Comparison of ENCODE assay signal across 16 cellular contexts in the genomic region with DNA sequence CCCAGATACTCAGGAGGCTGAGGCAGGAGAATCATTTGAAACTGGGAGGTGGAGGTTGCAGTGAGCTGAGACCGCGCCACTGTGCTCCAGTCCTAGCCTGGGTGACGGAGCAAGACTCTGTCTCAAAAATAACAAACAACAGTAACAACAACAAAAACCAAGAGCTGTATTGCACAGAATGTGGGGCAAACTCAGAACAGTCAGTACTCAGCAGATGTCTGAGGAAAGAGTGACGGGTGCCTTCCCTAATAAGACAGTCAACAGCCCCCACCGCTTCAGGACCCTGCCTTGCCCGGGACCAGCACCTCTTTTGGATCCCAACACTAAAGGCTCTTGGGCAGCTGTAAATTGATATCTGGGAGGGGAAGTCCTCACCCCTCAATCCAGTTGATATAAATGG. TPM values are rescaled to one million over a fixed set of nuclear protein-coding genes. Genes with fewer than 3 reads are reported as not detected.
DNase-seq lines count a peak whose midpoint lies in the region; ATAC-seq and TF ChIP-seq lines count a peak whose summit lies in the region.
"Had no signal": no experiment of that assay in that cellular context is flagged by ENCODE, and none has a peak within 500 bp of the region (broad histone marks: within the 10 kb centered on the region; RNA-seq: fewer than 3 reads in every experiment).

No MANE protein-coding gene starts in this region.

- H3K9ac ChIP-seq in fibroblast of lung (ENCODE audit: insufficient read depth, low read length) = no peak overlapping the region

- peak overlapping the region; percentile 83 for H3K27ac Mint-ChIP-seq in HFFc6

- H3K79me2 ChIP-seq in fibroblast of lung (ENCODE audit: control insufficient read depth, insufficient read depth, low read length) (no peaks in the 10 kb centered on the region), osteoblast (ENCODE audit: insufficient read depth, low read length) (no peaks in the 10 kb centered on the region)

- no peak for TF ChIP-seq POLR2A in uterus (IDR thresholded peaks at IDR 0.05)

- no peak for DNase-seq in HFFc6
- no peak for DNase-seq in fibroblast of lung (ENCODE audit: low read depth in 2 of 2)
- DNase-seq in osteoblast (ENCODE audit: insufficient read length, low spot score, missing footprints) = peak; percentile 68
- no peak for DNase-seq in uterus
- DNase-seq: AML-193, DMS79, H7, NCI-H1092 treated with DMSO at 0.1 percent for 48 hours, NCI-H2081 treated with DMSO at 0.1 percent for 48 hours, OCI-M1 had no signal

- H3K9me3 ChIP-seq in fibroblast of lung (ENCODE audit: control insufficient read depth, insufficient read depth, low read depth, low read length) = no peaks in the 10 kb centered on the region
- H3K9me3 ChIP-seq in osteoblast (ENCODE audit: low read depth, low read length) = no peaks in the 10 kb centered on the region
- H3K9me3 ChIP-seq in uterus = no peaks in the 10 kb centered on the region

- H3K27ac ChIP-seq in fibroblast of lung (ENCODE audit: insufficient read depth, low read length) (peak overlapping the region; percentile 24), osteoblast (ENCODE audit: low read depth, low read length) (no peak overlapping the region), uterus (peak overlapping the region; percentile 77 to 84)
- H3K27ac ChIP-seq: C4-2B had no signal

- no peak overlapping the region for H2AFZ ChIP-seq in fibroblast of lung (ENCODE audit: low read length)
- H2AFZ ChIP-seq in osteoblast (ENCODE audit: low read length) = peak overlapping the region; percentile 42

- intact Hi-C loops in uterus (cut with DNase I; ENCODE audit: low total_unique reads) = no loop called here

- TF ChIP-seq CTCF in HFFc6 (IDR thresholded peaks at IDR 0.05) = no peak
- no peak for TF ChIP-seq CTCF in fibroblast of lung (conservative IDR thresholded peaks at IDR 0.05 in 1 of 2, IDR thresholded peaks at IDR 0.05 in 1 of 2; ENCODE audit: low read depth in 1 of 2, low read length in 2 of 2)
- no peak for TF ChIP-seq CTCF in osteoblast (IDR thresholded peaks at IDR 0.05; ENCODE audit: extremely low read depth, low read depth, low read length)
- no peak for TF ChIP-seq CTCF in uterus (IDR thresholded peaks at IDR 0.05)

- H3K27me3 Mint-ChIP-seq in HFFc6 (ENCODE audit: insufficient read depth) = no peaks in the 10 kb centered on the region

- H3K36me3 Mint-ChIP-seq in HFFc6 (ENCODE audit: low read depth) = no peaks in the 10 kb centered on the region

- no peaks in the 10 kb centered on the region for H3K36me3 ChIP-seq in fibroblast of lung (ENCODE audit: control insufficient read depth, insufficient read depth, low read length)
- no peaks in the 10 kb centered on the region for H3K36me3 ChIP-seq in osteoblast (ENCODE audit: insufficient read depth, low read length)
- H3K36me3 ChIP-seq in uterus = no peaks in the 10 kb centered on the region

- peak overlapping the region; percentile 66 for H3K4me3 Mint-ChIP-seq in HFFc6

- H3K9me3 Mint-ChIP-seq in HFFc6 = no peaks in the 10 kb centered on the region

- H3K4me2 ChIP-seq in fibroblast of lung (ENCODE audit: extremely low read depth, insufficient read depth, low read length) = peak overlapping the region; percentile 16
- no peak overlapping the region for H3K4me2 ChIP-seq in osteoblast (ENCODE audit: insufficient read depth, low read length)

- peaks cover 66% of the 10 kb centered on the region for H3K4me1 Mint-ChIP-seq in HFFc6 (ENCODE audit: low read depth)

- H3K27me3 ChIP-seq in fibroblast of lung (ENCODE audit: control insufficient read depth, insufficient read depth, low read length) (no peaks in the 10 kb centered on the region), osteoblast (ENCODE audit: insufficient read depth, low read length) (no peaks in the 10 kb centered on the region), uterus (no peaks in the 10 kb centered on the region)

- H4K20me1 ChIP-seq in fibroblast of lung (ENCODE audit: control insufficient read depth, extremely low read depth, insufficient read depth, low read length) (no peaks in the 10 kb centered on the region), osteoblast (ENCODE audit: insufficient read depth, low read length) (no peaks in the 10 kb centered on the region)

- peaks cover 15% of the 10 kb centered on the region for H3K4me1 ChIP-seq in fibroblast of lung (ENCODE audit: control insufficient read depth, extremely low read depth, insufficient read depth, low read length)
- H3K4me1 ChIP-seq in osteoblast (ENCODE audit: insufficient read depth, low read length) = peaks cover 33% of the 10 kb centered on the region
- peaks cover 8 to 19% of the 10 kb centered on the region in 2 donors for H3K4me1 ChIP-seq in uterus

- H3K4me3 ChIP-seq in fibroblast of lung (replicated peaks in 1 of 4; ENCODE audit: control extremely low read depth in 1 of 4, insufficient read depth in 1 of 4, low read depth in 3 of 4, low read length in 4 of 4) (no peak overlapping the region), osteoblast (ENCODE audit: insufficient read depth, low read length) (no peak overlapping the region), uterus (no peak overlapping the region)
- H3K4me3 ChIP-seq: K562 had no signal

- ATAC-seq in HG02973 (IDR thresholded peaks at IDR 0.05; ENCODE audit: unreplicated experiment) (no peak), HG03378 (IDR thresholded peaks at IDR 0.05; ENCODE audit: unreplicated experiment) (no peak), HG03354 (IDR thresholded peaks at IDR 0.05; ENCODE audit: poor library complexity, severe bottlenecking, unreplicated experiment) (no peak)
- ATAC-seq: K562 had no signal

RNA-seq across cellular contexts. Expression of a gene that starts 40.3 kb away (rescaled TPM):
- total RNA-seq in HFFc6 (2021; fragmentation: NEBNext Ultra II Directional; extraction: Animal tissue kit (Norgen Biotek cat#: 25700)) = 1 to 10 TPM; 1.0 to 3.7 (median 2.4) TPM
- total RNA-seq in fibroblast of lung (under 0.01 TPM in 1 of 2 replicates, not detected in the other), osteoblast (0.88 TPM in 1 of 2 replicates, not detected in the other), uterus (1 to 10 TPM in 2 of 4 donors, not detected in 2; 2.4 to 3.9 TPM)
- 1.6 and 2.1 TPM in 2 replicates for polyA plus RNA-seq in fibroblast of lung
- polyA plus RNA-seq in fibroblast of lung (2012) = 0.69 and 1.3 TPM in 2 replicates
- 0.15 and 0.63 TPM in 2 replicates for polyA minus RNA-seq in fibroblast of lung (ENCODE audit: low replicate concordance)
- total RNA-seq: K562, Right ventricle myocardium superior had no signal
- polyA plus RNA-seq: K562 had no signal

RNA-seq across cellular contexts. Expression of a gene that starts 40.4 kb away (rescaled TPM):
- total RNA-seq in HFFc6 (2021; fragmentation: NEBNext Ultra II Directional; extraction: Animal tissue kit (Norgen Biotek cat#: 25700)) = under 1 TPM in 1 of 6 experiments, not detected in 5; 0.06 TPM
- total RNA-seq in fibroblast of lung = not detected in 2 replicates
- polyA plus RNA-seq in fibroblast of lung = 0.01 TPM in 1 of 2 replicates, not detected in the other
- polyA plus RNA-seq in fibroblast of lung (2012) = 0.07 TPM in 1 of 2 replicates, not detected in the other
- polyA minus RNA-seq in fibroblast of lung (ENCODE audit: low replicate concordance) = not detected in 2 replicates
- total RNA-seq in osteoblast = not detected in 2 replicates
- under 1 TPM in 1 of 4 donors, not detected in 3; 0.35 TPM for total RNA-seq in uterus
- total RNA-seq: H7, K562, Right ventricle myocardium superior had no signal

RNA-seq across cellular contexts. Expression of a gene that starts 48.9 kb away (rescaled TPM):
- total RNA-seq in HFFc6 (2021; fragmentation: NEBNext Ultra II Directional; extraction: Animal tissue kit (Norgen Biotek cat#: 25700)) = 100 to 1,000 TPM; 199 to 346 (median 326) TPM
- total RNA-seq in fibroblast of lung = 209 and 270 TPM in 2 replicates
- 96.6 and 134 TPM in 2 replicates for polyA plus RNA-seq in fibroblast of lung
- polyA plus RNA-seq in fibroblast of lung (2012) = 162 and 217 TPM in 2 replicates
- 126 and 208 TPM in 2 replicates for polyA minus RNA-seq in fibroblast of lung (ENCODE audit: low replicate concordance)
- 88.3 and 122 TPM in 2 replicates for total RNA-seq in osteoblast
- 100 to 1,000 TPM; 388 to 644 (median 479) TPM for total RNA-seq in uterus
- polyA plus RNA-seq: K562 had no signal
